ENCODE assay signal across 2 cellular contexts in the genomic region with DNA sequence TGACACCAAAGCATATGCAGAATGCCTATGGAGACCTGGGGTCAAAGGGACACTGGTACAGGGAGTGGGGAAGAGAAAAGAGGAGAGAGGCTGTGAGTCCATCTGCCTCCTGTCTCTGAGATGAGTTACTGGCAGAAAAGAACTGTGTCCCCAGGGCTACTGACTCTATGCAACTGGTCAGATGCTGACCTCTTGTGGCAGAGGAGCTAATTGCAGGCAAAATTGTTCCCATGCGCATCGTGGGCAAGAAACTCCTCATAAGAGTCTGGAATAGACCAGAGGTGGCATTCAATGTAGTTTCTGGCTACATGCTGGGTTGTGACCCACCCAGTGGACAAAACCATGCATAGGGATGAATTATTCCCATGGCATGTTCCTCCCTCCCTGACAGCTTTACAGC.
TF ChIP-seq lines count a peak whose summit lies in the region.

No MANE protein-coding gene starts in this region.

TF ChIP-seq in SK-N-SH, 30 proteins besides CTCF, POLR2A, EP300 and RAD21 (continued from another document):
- TF ChIP-seq, protein P1, sequence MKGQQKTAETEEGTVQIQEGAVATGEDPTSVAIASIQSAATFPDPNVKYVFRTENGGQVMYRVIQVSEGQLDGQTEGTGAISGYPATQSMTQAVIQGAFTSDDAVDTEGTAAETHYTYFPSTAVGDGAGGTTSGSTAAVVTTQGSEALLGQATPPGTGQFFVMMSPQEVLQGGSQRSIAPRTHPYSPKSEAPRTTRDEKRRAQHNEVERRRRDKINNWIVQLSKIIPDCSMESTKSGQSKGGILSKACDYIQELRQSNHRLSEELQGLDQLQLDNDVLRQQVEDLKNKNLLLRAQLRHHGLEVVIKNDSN (IDR thresholded peaks at IDR 0.05; ENCODE audit: borderline replicate concordance, low read depth): no peak
- TF ChIP-seq JUND (IDR thresholded peaks at IDR 0.05) (no peak), RFX5 (IDR thresholded peaks at IDR 0.05; ENCODE audit: low read length) (no peak), MEF2A (IDR thresholded peaks at IDR 0.05; ENCODE audit: borderline replicate concordance, low read depth) (no peak), FOSL2 (IDR thresholded peaks at IDR 0.05; ENCODE audit: borderline replicate concordance, low read depth) (no peak), EZH2phosphoT487 (IDR thresholded peaks at IDR 0.05; ENCODE audit: borderline replicate concordance, low read depth) (no peak), YY1 (IDR thresholded peaks at IDR 0.05; ENCODE audit: low read depth) (no peak), GABPA (IDR thresholded peaks at IDR 0.05; ENCODE audit: low read depth) (no peak), GATA2 (CRISPR knock-in tag; IDR thresholded peaks at IDR 0.05) (no peak), NRF1 (IDR thresholded peaks at IDR 0.05; ENCODE audit: low read depth, low read length) (no peak), TEAD4 (IDR thresholded peaks at IDR 0.05; ENCODE audit: borderline replicate concordance, insufficient read depth) (no peak), POLR2AphosphoS5 (IDR thresholded peaks at IDR 0.05; ENCODE audit: low read depth, low read length) (no peak)
- TF ChIP-seq, protein P2, sequence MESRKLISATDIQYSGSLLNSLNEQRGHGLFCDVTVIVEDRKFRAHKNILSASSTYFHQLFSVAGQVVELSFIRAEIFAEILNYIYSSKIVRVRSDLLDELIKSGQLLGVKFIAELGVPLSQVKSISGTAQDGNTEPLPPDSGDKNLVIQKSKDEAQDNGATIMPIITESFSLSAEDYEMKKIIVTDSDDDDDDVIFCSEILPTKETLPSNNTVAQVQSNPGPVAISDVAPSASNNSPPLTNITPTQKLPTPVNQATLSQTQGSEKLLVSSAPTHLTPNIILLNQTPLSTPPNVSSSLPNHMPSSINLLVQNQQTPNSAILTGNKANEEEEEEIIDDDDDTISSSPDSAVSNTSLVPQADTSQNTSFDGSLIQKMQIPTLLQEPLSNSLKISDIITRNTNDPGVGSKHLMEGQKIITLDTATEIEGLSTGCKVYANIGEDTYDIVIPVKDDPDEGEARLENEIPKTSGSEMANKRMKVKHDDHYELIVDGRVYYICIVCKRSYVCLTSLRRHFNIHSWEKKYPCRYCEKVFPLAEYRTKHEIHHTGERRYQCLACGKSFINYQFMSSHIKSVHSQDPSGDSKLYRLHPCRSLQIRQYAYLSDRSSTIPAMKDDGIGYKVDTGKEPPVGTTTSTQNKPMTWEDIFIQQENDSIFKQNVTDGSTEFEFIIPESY (IDR thresholded peaks at IDR 0.05; ENCODE audit: borderline replicate concordance, low read depth): no peak
- TF ChIP-seq, protein P3, sequence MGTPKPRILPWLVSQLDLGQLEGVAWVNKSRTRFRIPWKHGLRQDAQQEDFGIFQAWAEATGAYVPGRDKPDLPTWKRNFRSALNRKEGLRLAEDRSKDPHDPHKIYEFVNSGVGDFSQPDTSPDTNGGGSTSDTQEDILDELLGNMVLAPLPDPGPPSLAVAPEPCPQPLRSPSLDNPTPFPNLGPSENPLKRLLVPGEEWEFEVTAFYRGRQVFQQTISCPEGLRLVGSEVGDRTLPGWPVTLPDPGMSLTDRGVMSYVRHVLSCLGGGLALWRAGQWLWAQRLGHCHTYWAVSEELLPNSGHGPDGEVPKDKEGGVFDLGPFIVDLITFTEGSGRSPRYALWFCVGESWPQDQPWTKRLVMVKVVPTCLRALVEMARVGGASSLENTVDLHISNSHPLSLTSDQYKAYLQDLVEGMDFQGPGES (IDR thresholded peaks at IDR 0.05; ENCODE audit: low read depth, low read length): no peak
- TF ChIP-seq, protein P4, sequence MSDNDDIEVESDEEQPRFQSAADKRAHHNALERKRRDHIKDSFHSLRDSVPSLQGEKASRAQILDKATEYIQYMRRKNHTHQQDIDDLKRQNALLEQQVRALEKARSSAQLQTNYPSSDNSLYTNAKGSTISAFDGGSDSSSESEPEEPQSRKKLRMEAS (IDR thresholded peaks at IDR 0.05; ENCODE audit: low read depth): no peak

TF ChIP-seq in SK-N-SH treated with all-trans-retinoic acid at 6 μM for 48 hours, 23 proteins besides CTCF, POLR2A, EP300 and RAD21 (continued from another document):
- TF ChIP-seq, protein P5, sequence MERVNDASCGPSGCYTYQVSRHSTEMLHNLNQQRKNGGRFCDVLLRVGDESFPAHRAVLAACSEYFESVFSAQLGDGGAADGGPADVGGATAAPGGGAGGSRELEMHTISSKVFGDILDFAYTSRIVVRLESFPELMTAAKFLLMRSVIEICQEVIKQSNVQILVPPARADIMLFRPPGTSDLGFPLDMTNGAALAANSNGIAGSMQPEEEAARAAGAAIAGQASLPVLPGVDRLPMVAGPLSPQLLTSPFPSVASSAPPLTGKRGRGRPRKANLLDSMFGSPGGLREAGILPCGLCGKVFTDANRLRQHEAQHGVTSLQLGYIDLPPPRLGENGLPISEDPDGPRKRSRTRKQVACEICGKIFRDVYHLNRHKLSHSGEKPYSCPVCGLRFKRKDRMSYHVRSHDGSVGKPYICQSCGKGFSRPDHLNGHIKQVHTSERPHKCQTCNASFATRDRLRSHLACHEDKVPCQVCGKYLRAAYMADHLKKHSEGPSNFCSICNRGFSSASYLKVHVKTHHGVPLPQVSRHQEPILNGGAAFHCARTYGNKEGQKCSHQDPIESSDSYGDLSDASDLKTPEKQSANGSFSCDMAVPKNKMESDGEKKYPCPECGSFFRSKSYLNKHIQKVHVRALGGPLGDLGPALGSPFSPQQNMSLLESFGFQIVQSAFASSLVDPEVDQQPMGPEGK (CRISPR knock-in tag; IDR thresholded peaks at IDR 0.05; ENCODE audit: borderline replicate concordance): no peak
- no peak for TF ChIP-seq ARNTL (CRISPR knock-in tag; IDR thresholded peaks at IDR 0.05; ENCODE audit: borderline replicate concordance, low read depth)
- TF ChIP-seq ZFP30 (CRISPR knock-in tag; IDR thresholded peaks at IDR 0.05): no peak
- TF ChIP-seq ESRRG (CRISPR knock-in tag; IDR thresholded peaks at IDR 0.05): no peak
- no peak for TF ChIP-seq RARB (CRISPR knock-in tag; IDR thresholded peaks at IDR 0.05)
- TF ChIP-seq ISL1 (CRISPR knock-in tag; IDR thresholded peaks at IDR 0.05): no peak
- TF ChIP-seq ZNF565 (CRISPR knock-in tag; conservative IDR thresholded peaks at IDR 0.05; ENCODE audit: low read depth): no peak
- no peak for TF ChIP-seq BACH2 (CRISPR knock-in tag; IDR thresholded peaks at IDR 0.05; ENCODE audit: borderline replicate concordance)
- TF ChIP-seq TCF4 (CRISPR knock-in tag; IDR thresholded peaks at IDR 0.05; ENCODE audit: borderline replicate concordance): no peak
- TF ChIP-seq PPARA (CRISPR knock-in tag; IDR thresholded peaks at IDR 0.05; ENCODE audit: borderline replicate concordance): no peak
- TF ChIP-seq GLIS3 (CRISPR knock-in tag; IDR thresholded peaks at IDR 0.05): no peak
- TF ChIP-seq ZNF70 (CRISPR knock-in tag; IDR thresholded peaks at IDR 0.05): no peak
